Comparison of ENCODE assay signal across 34 cellular contexts in genomic region chrX:38482183-38482582, GRCh38.
"Had no signal": no experiment of that assay in that cellular context is flagged by ENCODE, and none has a peak within 500 bp of the region (broad histone marks: within the 10 kb centered on the region; RNA-seq: fewer than 3 reads in every experiment).

No MANE protein-coding gene starts in this region.

- H3K9me3 ChIP-seq: MG63 had no signal

- H3K36me3 ChIP-seq: MG63 had no signal

- DNase-seq: Karpas-422, Kasumi-1, MG63, MM.1S, MV-4-11, NCI-H1048, NCI-H1092, NCI-H1105, NCI-H1105 treated with DMSO at 0.1 percent for 48 hours, NCI-H1417, NCI-H1417 treated with DMSO at 0.1 percent for 48 hours, NCI-H1436, NCI-H1436 treated with DMSO at 0.1 percent for 48 hours, NCI-H146, NCI-H1694, NCI-H1694 treated with DMSO at 0.1 percent for 48 hours, NCI-H187, NCI-H187 treated with DMSO at 0.1 percent for 48 hours, NCI-H1930, NCI-H2029, NCI-H2029 treated with DMSO at 0.1 percent for 48 hours, NCI-H2081, NCI-H2081 treated with DMSO at 0.1 percent for 48 hours, NCI-H2107, NCI-H2171, NCI-H2171 treated with DMSO at 0.1 percent for 48 hours, NCI-H2227 treated with DMSO at 0.1 percent for 48 hours, NCI-H226, NCI-H345, NCI-H446, NCI-H446 treated with DMSO at 0.1 percent for 48 hours, NCI-H510A, NCI-H510A treated with DMSO at 0.1 percent for 48 hours, NCI-H524 had no signal

- H3K27me3 ChIP-seq: MG63 had no signal

- H3K4me3 ChIP-seq: MG63 had no signal
